ENCODE assay signal across 21 cellular contexts in the genomic region with DNA sequence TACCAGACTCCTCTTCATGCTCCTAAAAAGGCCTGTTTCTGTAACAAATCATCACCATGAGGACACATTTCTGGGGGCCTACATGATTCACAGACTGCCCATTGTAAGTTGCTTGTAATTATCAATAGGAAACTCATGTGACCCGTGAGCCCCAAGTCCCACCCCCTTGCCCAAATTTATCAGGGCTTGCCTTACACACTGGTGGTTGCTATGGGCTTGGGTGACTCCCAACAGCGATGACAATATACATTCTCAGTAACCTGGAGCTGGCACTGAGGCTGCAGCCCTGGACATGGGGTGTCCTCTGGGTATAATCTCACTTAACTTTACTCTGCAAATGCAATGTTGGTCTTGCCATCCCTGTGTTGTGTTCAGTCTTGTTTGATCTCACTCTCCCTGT.
"Had no signal": no experiment of that assay in that cellular context is flagged by ENCODE, and none has a peak within 500 bp of the region (broad histone marks: within the 10 kb centered on the region; RNA-seq: fewer than 3 reads in every experiment).

No MANE protein-coding gene starts in this region.

- H3K4me3 Mint-ChIP-seq: activated naive CD4-positive, alpha-beta T cell treated with anti-CD3 and anti-CD28 coated beads for 36 hours; activated T-cell treated with anti-CD3 and anti-CD28 coated beads, Interleukin-2, amount 50 U/mL, for 4 hours; naive B cell; stimulated activated naive CD8-positive, alpha-beta T cell treated with anti-CD3 and anti-CD28 coated beads, Interleukin-15, Interleukin-2, amounts not matched to agents 100 ng/mL and 50 ng/mL, for 24 hours had no signal

- H3K4me1 ChIP-seq: body of pancreas, parathyroid adenoma, right lobe of liver, tibial nerve had no signal

- ATAC-seq: activated CD4-positive, CD25-positive, alpha-beta regulatory T cell treated with anti-CD3 and anti-CD28 coated beads, Interleukin-2, amount 50 U/mL, for 24 hours; activated T-cell treated with anti-CD3 and anti-CD28 coated beads, Interleukin-2, amount 50 U/mL, for 4 hours; body of pancreas; left ventricle myocardium superior; mucosa of descending colon; right lobe of liver had no signal

- H3K36me3 Mint-ChIP-seq: naive B cell had no signal

- H3K9me3 ChIP-seq: body of pancreas, mucosa of descending colon, neutrophil, right lobe of liver, tibial nerve had no signal

- H3K4me1 Mint-ChIP-seq: naive B cell had no signal

- H3K27ac ChIP-seq: body of pancreas, dorsolateral prefrontal cortex, epithelial cell of prostate, neutrophil, parathyroid adenoma, right lobe of liver, tibial nerve had no signal

- H3K4me3 ChIP-seq: body of pancreas, dorsolateral prefrontal cortex, mucosa of descending colon, right lobe of liver, tibial nerve had no signal

- H3K9me3 Mint-ChIP-seq: activated naive CD4-positive, alpha-beta T cell treated with anti-CD3 and anti-CD28 coated beads for 36 hours; activated T-cell treated with anti-CD3 and anti-CD28 coated beads, Interleukin-2, amount 50 U/mL, for 4 hours; stimulated activated naive CD8-positive, alpha-beta T cell treated with anti-CD3 and anti-CD28 coated beads, Interleukin-15, Interleukin-2, amounts not matched to agents 100 ng/mL and 50 ng/mL, for 24 hours had no signal

- DNase-seq: activated CD4-positive, alpha-beta T cell treated with anti-CD3 and anti-CD28 coated beads, Interleukin-2, amount 50 U/mL, for 1 hour; activated CD8-positive, alpha-beta memory T cell treated with anti-CD3 and anti-CD28 coated beads, Interleukin-2, amount 50 U/mL, for 4 hours; activated naive CD4-positive, alpha-beta T cell treated with anti-CD3 and anti-CD28 coated beads for 36 hours; activated T-cell treated with anti-CD3 and anti-CD28 coated beads, Interleukin-2, amount 50 U/mL, for 4 hours; body of pancreas; caudate nucleus; dorsolateral prefrontal cortex; foreskin melanocyte; left ventricle myocardium superior; mucosa of descending colon; naive B cell; right lobe of liver; small intestine; stimulated activated CD4-positive, alpha-beta T cell treated with anti-CD3 and anti-CD28 coated beads, Interleukin-15, amount 100 ng/mL, for 24 hours; stimulated activated CD4-positive, alpha-beta T cell treated with anti-CD3 and anti-CD28 coated beads, Interleukin-2, amount 100 ng/mL, for 48 hours had no signal

- H3K27me3 ChIP-seq: body of pancreas, dorsolateral prefrontal cortex, right lobe of liver, tibial nerve had no signal

- H3K27ac Mint-ChIP-seq: activated naive CD4-positive, alpha-beta T cell treated with anti-CD3 and anti-CD28 coated beads for 36 hours; naive B cell; stimulated activated naive CD8-positive, alpha-beta T cell treated with anti-CD3 and anti-CD28 coated beads, Interleukin-15, Interleukin-2, amounts not matched to agents 100 ng/mL and 50 ng/mL, for 24 hours had no signal

- H3K36me3 ChIP-seq: neutrophil, right lobe of liver, tibial nerve had no signal
